ENCODE assay signal across 1 cellular context in genomic region chr11:69002743-69003231, GRCh38.
TF ChIP-seq lines count a peak whose summit lies in the region.

No MANE protein-coding gene starts in this region.

TF ChIP-seq in K562, 482 proteins besides CTCF, POLR2A, EP300 and RAD21:
- TF ChIP-seq NCOA2 (IDR thresholded peaks at IDR 0.05; ENCODE audit: partially characterized antibody in 2 of 2), result no peak
- TF ChIP-seq TFAP4 (CRISPR knock-in tag; IDR thresholded peaks at IDR 0.05; ENCODE audit: borderline replicate concordance), result 0 out of 2 replicates have a peak, but pooled peaks have one; percentile 9
